In the genomic region with DNA sequence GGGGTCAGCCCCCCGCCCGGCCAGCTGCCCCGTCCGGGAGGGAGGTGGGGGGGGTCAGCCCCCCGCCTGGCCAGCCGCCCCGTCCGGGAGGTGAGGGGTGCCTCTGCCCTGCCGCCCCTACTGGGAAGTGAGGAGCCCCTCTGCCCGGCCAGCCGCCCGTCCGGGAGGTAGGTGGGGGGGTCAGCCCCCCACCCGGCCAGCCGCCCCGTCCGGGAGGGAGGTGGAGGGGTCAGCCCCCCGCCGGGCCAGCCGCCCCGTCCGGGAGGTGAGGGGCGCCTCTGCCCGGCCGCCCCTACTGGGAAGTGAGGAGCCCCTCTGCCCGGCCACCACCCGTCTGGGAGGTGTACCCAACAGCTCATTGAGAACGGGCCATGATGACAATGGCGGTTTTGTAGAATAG, we compare ENCODE assay signal across 2 cellular contexts. TPM values are rescaled to one million over a fixed set of nuclear protein-coding genes. Genes with fewer than 3 reads are reported as not detected.
"Had no signal": no experiment of that assay in that cellular context is flagged by ENCODE, and none has a peak within 500 bp of the region (broad histone marks: within the 10 kb centered on the region; RNA-seq: fewer than 3 reads in every experiment).

No MANE protein-coding gene starts in this region.

RNA-seq across cellular contexts. Expression of a gene that starts 42.0 kb away (rescaled TPM):
- total RNA-seq: GM23248, H4 had no signal

RNA-seq across cellular contexts. Expression of a gene that starts 57.8 kb away (rescaled TPM):
- total RNA-seq: GM23248 had no signal
